ENCODE assay signal across 23 cellular contexts in the genomic region with DNA sequence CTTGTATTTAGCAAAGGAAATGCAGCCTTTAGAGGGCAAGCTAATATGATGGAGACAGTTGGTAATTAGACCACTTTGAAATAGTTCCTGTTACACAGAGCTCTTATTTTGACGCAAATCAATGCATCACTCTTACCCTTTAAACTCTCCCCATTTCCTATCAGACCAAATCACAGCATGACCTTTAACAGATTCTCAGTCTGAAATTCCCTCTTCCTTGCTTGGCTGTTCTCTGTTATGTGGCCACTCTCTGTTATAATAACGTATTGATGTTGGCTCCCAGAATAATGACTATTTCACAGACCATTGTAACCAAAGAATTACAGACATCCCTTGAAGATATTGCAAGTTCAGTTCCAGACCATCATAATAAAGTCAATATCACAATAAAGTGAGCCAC.
"Had no signal": no experiment of that assay in that cellular context is flagged by ENCODE, and none has a peak within 500 bp of the region (broad histone marks: within the 10 kb centered on the region; RNA-seq: fewer than 3 reads in every experiment).

No MANE protein-coding gene starts in this region.

- DNase-seq: hypothalamus; islet precursor cell; lower lobe of right lung; mammary epithelial cell; mesenchymal stem cell; naive thymus-derived CD8-positive, alpha-beta T cell; nucleus accumbens; pancreas; posterior cingulate gyrus; retina; right cardiac atrium; sigmoid colon; small intestine; spleen; stimulated activated CD4-positive, alpha-beta T cell treated with anti-CD3 and anti-CD28 coated beads, Interleukin-4, amount 100 ng/mL, for 24 hours; stimulated activated naive CD4-positive, alpha-beta T cell treated with Interleukin-2 at 50 U/mL for 16 hours; stimulated activated naive CD8-positive, alpha-beta T cell treated with anti-CD3 and anti-CD28 coated beads, Interleukin-15, amount 100 ng/mL, for 72 hours; substantia nigra; uterus had no signal

- H3K27me3 ChIP-seq: pancreas, sigmoid colon, spleen, tibial nerve, uterus had no signal

- ATAC-seq: left lobe of liver; lower lobe of right lung; naive thymus-derived CD8-positive, alpha-beta T cell; pancreas; stimulated activated effector memory CD8-positive, alpha-beta T cell treated with anti-CD3 and anti-CD28 coated beads, Interleukin-12 subunit alpha, Interleukin-12 subunit beta, amount 100 ng/mL, for 72 hours; stimulated activated naive CD8-positive, alpha-beta T cell treated with anti-CD3 and anti-CD28 coated beads, Interleukin-15, amount 100 ng/mL, for 72 hours had no signal

- H3K27ac ChIP-seq: lower lobe of right lung, pancreas, prostate gland, sigmoid colon, spleen, tibial nerve, uterus had no signal

- H3K9me3 ChIP-seq: lower lobe of right lung, pancreas, prostate gland, sigmoid colon, uterus had no signal

- H3K4me3 ChIP-seq: lower lobe of right lung, pancreas, prostate gland, sigmoid colon, spleen, tibial nerve, uterus had no signal

- H3K36me3 ChIP-seq: lower lobe of right lung, pancreas, prostate gland, sigmoid colon, spleen, tibial nerve, uterus had no signal

- H3K4me1 ChIP-seq: pancreas, prostate gland, sigmoid colon, spleen, uterus had no signal
